20 cellular contexts compared by ENCODE assay signal in genomic region chr3:148318240-148318639, GRCh38.
"Had no signal": no experiment of that assay in that cellular context is flagged by ENCODE, and none has a peak within 500 bp of the region (broad histone marks: within the 10 kb centered on the region; RNA-seq: fewer than 3 reads in every experiment).

No MANE protein-coding gene starts in this region.

- H3K4me3 ChIP-seq: dorsolateral prefrontal cortex, gastrocnemius medialis, left lung, prostate gland, right atrium auricular region, sigmoid colon, skin epidermis, spleen, testis, tibial artery had no signal

- H3K36me3 ChIP-seq: gastrocnemius medialis, left lung, prostate gland, right atrium auricular region, sigmoid colon, spleen, tibial artery had no signal

- DNase-seq: dorsolateral prefrontal cortex; effector CD4-positive, alpha-beta T cell; gastrocnemius medialis; head of caudate nucleus; left cardiac atrium; left lung; mesendoderm; midbrain; naive thymus-derived CD4-positive, alpha-beta T cell; nucleus accumbens; sigmoid colon; spleen; stimulated activated CD4-positive, alpha-beta T cell treated with anti-CD3 and anti-CD28 coated beads, Interleukin-4, amount 100 ng/mL, for 4 hours; stimulated activated naive CD8-positive, alpha-beta T cell treated with anti-CD3 and anti-CD28 coated beads, Interleukin-15, Interleukin-2, amounts not matched to agents 100 U/mL and 50 U/mL, for 24 hours; substantia nigra; testis; tibial artery had no signal

- H3K4me1 ChIP-seq: gastrocnemius medialis, left lung, prostate gland, right atrium auricular region, testis, tibial artery had no signal

- H3K27ac ChIP-seq: dorsolateral prefrontal cortex, gastrocnemius medialis, prostate gland, right atrium auricular region, sigmoid colon, testis, tibial artery had no signal

- ATAC-seq: gastrocnemius medialis; left cardiac atrium; left lung; naive thymus-derived CD4-positive, alpha-beta T cell; stimulated activated naive CD8-positive, alpha-beta T cell treated with anti-CD3 and anti-CD28 coated beads, Interleukin-15, Interleukin-2, amounts not matched to agents 100 U/mL and 50 U/mL, for 24 hours had no signal

- H3K27me3 ChIP-seq: gastrocnemius medialis, left lung, right atrium auricular region, sigmoid colon, spleen, testis, tibial artery had no signal

- H3K9me3 ChIP-seq: gastrocnemius medialis, left lung, prostate gland, right atrium auricular region, sigmoid colon, spleen, testis, tibial artery had no signal
